Comparison of ENCODE assay signal across 8 cellular contexts in genomic region chrX:56882581-56882980, GRCh38.
"Had no signal": no experiment of that assay in that cellular context is flagged by ENCODE, and none has a peak within 500 bp of the region (broad histone marks: within the 10 kb centered on the region; RNA-seq: fewer than 3 reads in every experiment).

No MANE protein-coding gene starts in this region.

- H3K36me3 ChIP-seq: HAP-1 had no signal

- H3K9me3 ChIP-seq: HAP-1 had no signal

- H3K4me1 ChIP-seq: HAP-1 had no signal

- FAIRE-seq: HTR-8/SVneo, K562 had no signal

- H3K4me3 ChIP-seq: GM23248, HAP-1, K562 had no signal

- H3K27ac ChIP-seq: GM23248 had no signal

- ATAC-seq: HCT116, K562 had no signal

- DNase-seq: GM23248, GOT3, H7, IMR-90 had no signal
